23 cellular contexts compared by ENCODE assay signal in genomic region chr10:78414380-78414779, GRCh38.
"Had no signal": no experiment of that assay in that cellular context is flagged by ENCODE, and none has a peak within 500 bp of the region (broad histone marks: within the 10 kb centered on the region; RNA-seq: fewer than 3 reads in every experiment).

No MANE protein-coding gene starts in this region.

- FAIRE-seq: astrocyte had no signal

- H3K4me3 Mint-ChIP-seq: naive thymus-derived CD8-positive, alpha-beta T cell; stimulated activated effector memory CD8-positive, alpha-beta T cell treated with anti-CD3 and anti-CD28 coated beads, Interleukin-12 subunit alpha, Interleukin-12 subunit beta, amount 100 ng/mL, for 72 hours; T-cell; T-helper 2 cell treated with Interferon-gamma antibody and Interleukin-4, amounts not matched to agents 5 μg/mL and 100 μg/mL, for 36 hours had no signal

- H3K9me3 Mint-ChIP-seq: activated naive CD4-positive, alpha-beta T cell treated with anti-CD3 and anti-CD28 coated beads, Interleukin-2, amount 50 U/mL, for 72 hours; naive thymus-derived CD8-positive, alpha-beta T cell; stimulated activated effector memory CD8-positive, alpha-beta T cell treated with anti-CD3 and anti-CD28 coated beads, Interleukin-12 subunit alpha, Interleukin-12 subunit beta, amount 100 ng/mL, for 72 hours; T-cell; T-helper 2 cell treated with Interferon-gamma antibody and Interleukin-4, amounts not matched to agents 5 μg/mL and 100 μg/mL, for 36 hours had no signal

- H3K4me3 ChIP-seq: breast epithelium, gastroesophageal sphincter, heart left ventricle, lower lobe of right lung, ovary, prostate gland, transverse colon, uterus had no signal

- H3K4me1 ChIP-seq: prostate gland, transverse colon, uterus had no signal

- DNase-seq: activated CD4-positive, alpha-beta T cell treated with anti-CD3 and anti-CD28 coated beads for 1 hour; activated gamma-delta T cell treated with Interleukin-2 at 50 U/mL for 16 hours; activated T-cell treated with anti-CD3 and anti-CD28 coated beads, Interleukin-2, amount 50 U/mL, for 1 hour; cortex of kidney; heart left ventricle; lower lobe of right lung; mesendoderm; naive thymus-derived CD8-positive, alpha-beta T cell; ovary; stimulated activated CD4-positive, alpha-beta T cell treated with anti-CD3 and anti-CD28 coated beads, Interleukin-12 subunit alpha, Interleukin-12 subunit beta, amount 100 ng/mL, for 4 hours; T-cell; transverse colon; uterus had no signal

- H3K36me3 ChIP-seq: breast epithelium, gastroesophageal sphincter, heart left ventricle, lower lobe of right lung, ovary, prostate gland, transverse colon, uterus, WERI-Rb-1 had no signal

- H3K4me1 Mint-ChIP-seq: naive thymus-derived CD8-positive, alpha-beta T cell; stimulated activated effector memory CD8-positive, alpha-beta T cell treated with anti-CD3 and anti-CD28 coated beads, Interleukin-12 subunit alpha, Interleukin-12 subunit beta, amount 100 ng/mL, for 72 hours; T-cell had no signal

- ATAC-seq: activated naive CD4-positive, alpha-beta T cell treated with anti-CD3 and anti-CD28 coated beads, Interleukin-2, amount 50 U/mL, for 72 hours; gastroesophageal sphincter; heart left ventricle; left lobe of liver; lower lobe of right lung; naive thymus-derived CD8-positive, alpha-beta T cell; stimulated activated effector memory CD8-positive, alpha-beta T cell treated with anti-CD3 and anti-CD28 coated beads, Interleukin-12 subunit alpha, Interleukin-12 subunit beta, amount 100 ng/mL, for 72 hours; T-cell had no signal

- H3K27ac Mint-ChIP-seq: activated naive CD4-positive, alpha-beta T cell treated with anti-CD3 and anti-CD28 coated beads, Interleukin-2, amount 50 U/mL, for 72 hours; naive thymus-derived CD8-positive, alpha-beta T cell; stimulated activated effector memory CD8-positive, alpha-beta T cell treated with anti-CD3 and anti-CD28 coated beads, Interleukin-12 subunit alpha, Interleukin-12 subunit beta, amount 100 ng/mL, for 72 hours; T-cell; T-helper 2 cell treated with Interferon-gamma antibody and Interleukin-4, amounts not matched to agents 5 μg/mL and 100 μg/mL, for 36 hours had no signal

- H3K27ac ChIP-seq: breast epithelium, epithelial cell of prostate, gastroesophageal sphincter, heart left ventricle, lower lobe of right lung, prostate gland, transverse colon, WERI-Rb-1 had no signal

- H3K27me3 Mint-ChIP-seq: naive thymus-derived CD8-positive, alpha-beta T cell had no signal

- H3K36me3 Mint-ChIP-seq: activated naive CD4-positive, alpha-beta T cell treated with anti-CD3 and anti-CD28 coated beads, Interleukin-2, amount 50 U/mL, for 72 hours; naive thymus-derived CD8-positive, alpha-beta T cell; stimulated activated effector memory CD8-positive, alpha-beta T cell treated with anti-CD3 and anti-CD28 coated beads, Interleukin-12 subunit alpha, Interleukin-12 subunit beta, amount 100 ng/mL, for 72 hours; T-cell had no signal

- H3K27me3 ChIP-seq: breast epithelium, gastroesophageal sphincter, heart left ventricle, ovary, transverse colon, uterus had no signal

- H3K9me3 ChIP-seq: breast epithelium, gastroesophageal sphincter, heart left ventricle, lower lobe of right lung, ovary, prostate gland, transverse colon, uterus had no signal
